1 cellular context compared by ENCODE assay signal in the genomic region with DNA sequence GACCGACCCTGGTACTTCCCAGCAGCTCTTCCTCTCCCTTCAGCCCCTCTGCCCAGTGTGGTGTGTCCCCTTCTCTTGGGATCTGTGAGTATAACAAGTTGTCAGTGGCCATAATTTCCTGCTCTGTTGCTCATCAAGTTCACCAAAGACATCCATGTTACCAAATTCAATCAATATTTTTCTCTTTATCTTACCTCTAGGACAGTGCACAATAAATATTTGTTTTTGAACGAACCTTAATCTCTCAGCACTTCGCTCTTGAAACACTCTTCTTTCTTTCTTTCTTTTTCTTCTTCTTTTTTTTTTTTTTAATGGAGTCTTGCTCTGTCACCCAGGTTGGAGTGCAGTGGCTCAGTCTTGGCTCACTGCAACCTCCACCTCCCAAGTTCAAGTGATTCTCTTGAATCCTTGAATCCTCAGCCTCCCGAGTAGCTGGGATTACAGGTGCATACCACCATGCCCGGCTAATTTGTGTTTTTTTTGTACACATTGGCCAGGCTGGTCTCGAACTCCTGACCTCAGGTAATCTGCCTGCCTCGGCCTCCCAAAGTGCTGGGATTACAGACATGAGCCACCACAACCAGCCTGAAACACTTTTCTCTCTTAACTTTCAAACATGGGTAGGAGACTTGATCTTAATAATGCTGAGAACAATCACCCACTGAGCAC.
TF ChIP-seq lines count a peak whose summit lies in the region.

No MANE protein-coding gene starts in this region.

TF ChIP-seq in HepG2, 621 proteins besides CTCF, POLR2A, EP300 and RAD21 (continued from another document):
- TF ChIP-seq, protein P1, sequence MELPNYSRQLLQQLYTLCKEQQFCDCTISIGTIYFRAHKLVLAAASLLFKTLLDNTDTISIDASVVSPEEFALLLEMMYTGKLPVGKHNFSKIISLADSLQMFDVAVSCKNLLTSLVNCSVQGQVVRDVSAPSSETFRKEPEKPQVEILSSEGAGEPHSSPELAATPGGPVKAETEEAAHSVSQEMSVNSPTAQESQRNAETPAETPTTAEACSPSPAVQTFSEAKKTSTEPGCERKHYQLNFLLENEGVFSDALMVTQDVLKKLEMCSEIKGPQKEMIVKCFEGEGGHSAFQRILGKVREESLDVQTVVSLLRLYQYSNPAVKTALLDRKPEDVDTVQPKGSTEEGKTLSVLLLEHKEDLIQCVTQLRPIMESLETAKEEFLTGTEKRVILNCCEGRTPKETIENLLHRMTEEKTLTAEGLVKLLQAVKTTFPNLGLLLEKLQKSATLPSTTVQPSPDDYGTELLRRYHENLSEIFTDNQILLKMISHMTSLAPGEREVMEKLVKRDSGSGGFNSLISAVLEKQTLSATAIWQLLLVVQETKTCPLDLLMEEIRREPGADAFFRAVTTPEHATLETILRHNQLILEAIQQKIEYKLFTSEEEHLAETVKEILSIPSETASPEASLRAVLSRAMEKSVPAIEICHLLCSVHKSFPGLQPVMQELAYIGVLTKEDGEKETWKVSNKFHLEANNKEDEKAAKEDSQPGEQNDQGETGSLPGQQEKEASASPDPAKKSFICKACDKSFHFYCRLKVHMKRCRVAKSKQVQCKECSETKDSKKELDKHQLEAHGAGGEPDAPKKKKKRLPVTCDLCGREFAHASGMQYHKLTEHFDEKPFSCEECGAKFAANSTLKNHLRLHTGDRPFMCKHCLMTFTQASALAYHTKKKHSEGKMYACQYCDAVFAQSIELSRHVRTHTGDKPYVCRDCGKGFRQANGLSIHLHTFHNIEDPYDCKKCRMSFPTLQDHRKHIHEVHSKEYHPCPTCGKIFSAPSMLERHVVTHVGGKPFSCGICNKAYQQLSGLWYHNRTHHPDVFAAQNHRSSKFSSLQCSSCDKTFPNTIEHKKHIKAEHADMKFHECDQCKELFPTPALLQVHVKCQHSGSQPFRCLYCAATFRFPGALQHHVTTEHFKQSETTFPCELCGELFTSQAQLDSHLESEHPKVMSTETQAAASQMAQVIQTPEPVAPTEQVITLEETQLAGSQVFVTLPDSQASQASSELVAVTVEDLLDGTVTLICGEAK (IDR thresholded peaks at IDR 0.05), result peak; percentile 22; the same call in 1 of the 2 replicates
- TF ChIP-seq, protein P1 (CRISPR knock-in tag; IDR thresholded peaks at IDR 0.05), result no peak
- no peak for TF ChIP-seq ZNF674 (CRISPR knock-in tag; IDR thresholded peaks at IDR 0.05; ENCODE audit: low read depth)
